ENCODE assay signal across 1 cellular context in genomic region chr9:95407524-95407923, GRCh38.
TF ChIP-seq lines count a peak whose summit lies in the region.

No MANE protein-coding gene starts in this region.

TF ChIP-seq in WTC11, 78 proteins besides CTCF, POLR2A, EP300 and RAD21 (continued from another document):
- 0 out of 2 replicates have a peak, but pooled peaks have one; percentile 53 for TF ChIP-seq ZNF512 (CRISPR knock-in tag; IDR thresholded peaks at IDR 0.05; ENCODE audit: borderline replicate concordance)
- TF ChIP-seq, protein P1, sequence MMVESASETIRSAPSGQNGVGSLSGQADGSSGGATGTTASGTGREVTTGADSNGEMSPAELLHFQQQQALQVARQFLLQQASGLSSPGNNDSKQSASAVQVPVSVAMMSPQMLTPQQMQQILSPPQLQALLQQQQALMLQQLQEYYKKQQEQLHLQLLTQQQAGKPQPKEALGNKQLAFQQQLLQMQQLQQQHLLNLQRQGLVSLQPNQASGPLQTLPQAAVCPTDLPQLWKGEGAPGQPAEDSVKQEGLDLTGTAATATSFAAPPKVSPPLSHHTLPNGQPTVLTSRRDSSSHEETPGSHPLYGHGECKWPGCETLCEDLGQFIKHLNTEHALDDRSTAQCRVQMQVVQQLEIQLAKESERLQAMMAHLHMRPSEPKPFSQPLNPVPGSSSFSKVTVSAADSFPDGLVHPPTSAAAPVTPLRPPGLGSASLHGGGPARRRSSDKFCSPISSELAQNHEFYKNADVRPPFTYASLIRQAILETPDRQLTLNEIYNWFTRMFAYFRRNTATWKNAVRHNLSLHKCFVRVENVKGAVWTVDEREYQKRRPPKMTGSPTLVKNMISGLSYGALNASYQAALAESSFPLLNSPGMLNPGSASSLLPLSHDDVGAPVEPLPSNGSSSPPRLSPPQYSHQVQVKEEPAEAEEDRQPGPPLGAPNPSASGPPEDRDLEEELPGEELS (CRISPR knock-in tag; IDR thresholded peaks at IDR 0.05): no peak
